In genomic region chr17:57834146-57834741, GRCh38 we compare ENCODE assay signal across 9 cellular contexts. TPM values are rescaled to one million over a fixed set of nuclear protein-coding genes. Genes with fewer than 3 reads are reported as not detected.
A peak's percentile ranks its signal among the peaks of the same experiment; 100 is the strongest.
DNase-seq lines count a peak whose midpoint lies in the region; ATAC-seq and TF ChIP-seq lines count a peak whose summit lies in the region.
"Had no signal": no experiment of that assay in that cellular context is flagged by ENCODE, and none has a peak within 500 bp of the region (broad histone marks: within the 10 kb centered on the region; RNA-seq: fewer than 3 reads in every experiment).

No MANE protein-coding gene starts in this region.

- no peak overlapping the region for H3K4me3 ChIP-seq in esophagus squamous epithelium
- H3K4me3 ChIP-seq in retinal pigment epithelial cell (ENCODE audit: low read length) = no peak overlapping the region

- 28 to 48% methylated on average over 6 to 13 of the region's 13 CpGs for WGBS in esophagus squamous epithelium, 2 donors

- TF ChIP-seq POLR2A in esophagus squamous epithelium (IDR thresholded peaks at IDR 0.05) = no peak

- H3K27me3 ChIP-seq in esophagus squamous epithelium = no peaks in the 10 kb centered on the region

- intact Hi-C loops in esophagus squamous epithelium (cut with DNase I) = loop anchor here (10.0 kb wide), 1 partner anchor 709 kb away; no protein-coding TSS in a partner anchor

- DNase-seq in NCI-H2029 (lab: John Stamatoyannopoulos, UW) (peak; percentile 12), NCI-H2029 treated with DMSO at 0.1 percent for 48 hours (lab: John Stamatoyannopoulos, UW) (no peak), NCI-H69 (lab: John Stamatoyannopoulos, UW) (peak; percentile 41), esophagus squamous epithelium (lab: John Stamatoyannopoulos, UW) (no peak), retinal pigment epithelial cell (ENCODE audit: low read depth) (no peak), KBM-7 (no peak)

- ATAC-seq in GM21390 (IDR thresholded peaks at IDR 0.05; ENCODE audit: unreplicated experiment) (no peak), GM19395 (IDR thresholded peaks at IDR 0.05; ENCODE audit: unreplicated experiment) (no peak)

- TF ChIP-seq CTCF in esophagus squamous epithelium (IDR thresholded peaks at IDR 0.05) (peak in 2 of 6 experiments; percentile 16 to 39), retinal pigment epithelial cell (conservative IDR thresholded peaks at IDR 0.05; ENCODE audit: low read depth, low read length) (peak; percentile 30)

- peaks cover 0 to 33% (median 11%) of the 10 kb centered on the region in 3 donors for H3K4me1 ChIP-seq in esophagus squamous epithelium

- peaks cover 0 to 21% (median 10%) of the 10 kb centered on the region in 3 donors for H3K36me3 ChIP-seq in esophagus squamous epithelium

- in situ Hi-C loops in KBM-7 (cut with MboI; ENCODE audit: low pct_unique_long_range_greater_than_20kb, low sequenced_read_pairs) = no loop called here

- peak overlapping the region; percentile 22 to 67 (median 52) for H3K27ac ChIP-seq in esophagus squamous epithelium
- H3K27ac ChIP-seq: SK-N-MC had no signal

- no peaks in the 10 kb centered on the region for H3K9me3 ChIP-seq in esophagus squamous epithelium

RNA-seq across cellular contexts. Expression of gene MRPS23, which starts 15.6 kb away (rescaled TPM):
- total RNA-seq in esophagus squamous epithelium = 10 to 100 TPM in 3 of 4 donors, 1 to 10 TPM in 1; 9.9 to 25.2 (median 20.8) TPM

Comparison
In these comparisons a context has a peak if more than half of its experiments do, and no peak if none do; other contexts are left out.
1. DNase-seq: peak in NCI-H2029 (single experiment) and NCI-H69 (single experiment); none in NCI-H2029 treated with DMSO at 0.1 percent for 48 hours (single experiment), esophagus squamous epithelium (single experiment), retinal pigment epithelial cell (single experiment) and KBM-7 (single experiment).